18 cellular contexts compared by ENCODE assay signal in the genomic region with DNA sequence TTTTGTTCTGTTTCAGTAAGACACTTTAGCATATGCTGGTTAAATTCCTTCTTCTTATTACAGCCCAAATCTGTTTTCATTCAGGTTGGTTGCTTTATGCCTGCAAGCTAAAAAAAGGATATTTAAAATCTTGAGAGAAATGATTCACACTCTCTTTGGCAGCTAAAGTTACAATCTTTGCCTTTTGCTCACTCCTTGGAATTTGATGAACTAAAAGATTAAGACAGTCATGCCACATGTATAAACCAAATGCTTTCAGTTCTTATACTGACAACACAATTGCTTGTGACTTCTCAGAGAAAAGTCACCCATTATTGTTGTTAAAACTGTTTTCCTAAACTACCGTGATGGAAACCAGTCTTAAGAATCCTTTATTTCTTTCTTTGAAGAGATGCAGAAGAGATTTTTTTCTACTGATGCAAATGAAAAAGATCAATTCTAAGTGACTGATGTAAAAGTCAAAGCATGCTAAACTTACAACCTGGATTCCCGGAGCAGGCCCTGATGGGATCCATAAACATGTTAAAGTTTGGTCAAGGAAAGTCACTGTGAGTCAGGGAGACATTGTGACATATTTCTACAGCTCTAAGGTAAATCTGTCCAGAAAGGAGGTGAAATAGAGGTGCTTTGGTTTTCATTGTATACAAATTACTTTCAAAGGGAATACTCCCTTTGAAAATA.
DNase-seq lines count a peak whose midpoint lies in the region; ATAC-seq, FAIRE-seq and TF ChIP-seq lines count a peak whose summit lies in the region.
"Had no signal": no experiment of that assay in that cellular context is flagged by ENCODE, and none has a peak within 500 bp of the region (broad histone marks: within the 10 kb centered on the region; RNA-seq: fewer than 3 reads in every experiment).

No MANE protein-coding gene starts in this region.

- H3K4me1 ChIP-seq in RWPE2 (ENCODE audit: insufficient read depth, poor library complexity, severe bottlenecking) (peaks cover 26% of the 10 kb centered on the region), trophoblast cell (ENCODE audit: control insufficient read depth in 1 of 2, insufficient read depth in 2 of 2, low read length in 2 of 2) (no peaks in the 10 kb centered on the region)
- H3K4me1 ChIP-seq in effector memory CD4-positive, alpha-beta T cell (ENCODE audit: control insufficient read depth, insufficient read depth, low read length, poor library complexity, severe bottlenecking) = no peaks in the 10 kb centered on the region
- H3K4me1 ChIP-seq: Peyer's patch, upper lobe of right lung had no signal

- H3K14ac ChIP-seq in trophoblast cell (ENCODE audit: low read length) = no peak overlapping the region

- H3K27ac Mint-ChIP-seq in glutamatergic neuron (ENCODE audit: unreplicated experiment) = no peak overlapping the region

- H3K23ac ChIP-seq in trophoblast cell (ENCODE audit: low read length) = no peak overlapping the region

- no peaks in the 10 kb centered on the region for H3K79me2 ChIP-seq in trophoblast cell (ENCODE audit: control insufficient read depth, insufficient read depth, low read length, poor library complexity)

- H2BK5ac ChIP-seq in trophoblast cell (ENCODE audit: low read depth, low read length, poor library complexity) = no peak overlapping the region

- H3K27me3 ChIP-seq in RWPE2 (ENCODE audit: insufficient read depth, poor library complexity, severe bottlenecking) = no peaks in the 10 kb centered on the region
- H3K27me3 ChIP-seq in trophoblast cell (ENCODE audit: insufficient read depth, low read length) = no peaks in the 10 kb centered on the region
- H3K27me3 ChIP-seq in effector memory CD4-positive, alpha-beta T cell (replicated peaks; ENCODE audit: control insufficient read depth, insufficient read depth, low read length, poor library complexity, severe bottlenecking) = no peaks in the 10 kb centered on the region
- H3K27me3 ChIP-seq: Peyer's patch, upper lobe of right lung had no signal

- no peak overlapping the region for H2AFZ ChIP-seq in trophoblast cell (ENCODE audit: insufficient read depth, low read length, poor library complexity)

- peaks cover 11% of the 10 kb centered on the region for H3K4me1 Mint-ChIP-seq in glutamatergic neuron (ENCODE audit: low read depth, unreplicated experiment)

- H3K36me3 ChIP-seq in RWPE2 (ENCODE audit: low read depth) = no peaks in the 10 kb centered on the region
- H3K36me3 ChIP-seq in trophoblast cell (ENCODE audit: control insufficient read depth in 1 of 2, insufficient read depth in 2 of 2, low read length in 2 of 2) = no peaks in the 10 kb centered on the region
- H3K36me3 ChIP-seq in effector memory CD4-positive, alpha-beta T cell (ENCODE audit: control insufficient read depth, insufficient read depth, low read length) = no peaks in the 10 kb centered on the region
- H3K36me3 ChIP-seq: Peyer's patch, upper lobe of right lung had no signal

- TF ChIP-seq CTCF in RWPE2 (IDR thresholded peaks at IDR 0.05; ENCODE audit: poor library complexity, severe bottlenecking) = no peak
- TF ChIP-seq CTCF in fibroblast of mammary gland (conservative IDR thresholded peaks at IDR 0.05; ENCODE audit: control insufficient read depth, insufficient read depth, low read depth, low read length) = no peak
- TF ChIP-seq CTCF in glutamatergic neuron (IDR thresholded peaks at IDR 0.05; ENCODE audit: partially characterized antibody, unreplicated experiment) = no peak

- H3K4ac ChIP-seq in trophoblast cell (ENCODE audit: low read depth, low read length) = no peak overlapping the region

- H4K91ac ChIP-seq in trophoblast cell (ENCODE audit: low read depth, low read length) = no peak overlapping the region

- H3K27me3 Mint-ChIP-seq in glutamatergic neuron (ENCODE audit: unreplicated experiment) = no peaks in the 10 kb centered on the region

- H3K4me2 ChIP-seq in trophoblast cell (ENCODE audit: low read length) = no peak overlapping the region

- no peak overlapping the region for H3K18ac ChIP-seq in trophoblast cell (ENCODE audit: low read length)

- FAIRE-seq in urothelium cell line (lab: Jason Lieb, UNC) = no peak
- FAIRE-seq: K562 had no signal

- DNase-seq in ELR (ENCODE audit: low read depth) = peak; percentile 41
- DNase-seq in RWPE2 (ENCODE audit: low spot score) = no peak
- DNase-seq in fibroblast of mammary gland (ENCODE audit: low read depth) = peak; percentile 0
- DNase-seq in trophoblast cell = peak; percentile 36 to 90
- DNase-seq in effector memory CD4-positive, alpha-beta T cell = no peak
- DNase-seq in urothelium cell line (ENCODE audit: low spot score) = no peak
- no peak for DNase-seq in glutamatergic neuron
- no peak for DNase-seq in SHP77 treated with DMSO at 0.1 percent for 48 hours (lab: John Stamatoyannopoulos, UW)
- DNase-seq: activated CD4-positive, alpha-beta T cell treated with anti-CD3 and anti-CD28 coated beads, Interleukin-2, amount 50 U/mL, for 1 hour; C1 segment of cervical spinal cord; DMS79 treated with DMSO at 0.1 percent for 48 hours; NCI-H1436 treated with DMSO at 0.1 percent for 48 hours; NCI-H446; Peyer's patch; right cardiac atrium; stimulated activated CD4-positive, alpha-beta T cell treated with anti-CD3 and anti-CD28 coated beads, Interleukin-4, amount 100 ng/mL, for 24 hours; upper lobe of right lung had no signal

- H3K4me3 ChIP-seq in RWPE2 (ENCODE audit: severe bottlenecking) = no peak overlapping the region
- no peak overlapping the region for H3K4me3 ChIP-seq in fibroblast of mammary gland (ENCODE audit: control insufficient read depth, low read depth, low read length)
- H3K4me3 ChIP-seq in trophoblast cell (ENCODE audit: low read depth, low read length) = no peak overlapping the region
- no peak overlapping the region for H3K4me3 ChIP-seq in effector memory CD4-positive, alpha-beta T cell (ENCODE audit: insufficient read depth, low read depth, low read length, poor library complexity, severe bottlenecking)
- H3K4me3 ChIP-seq: K562, Peyer's patch, upper lobe of right lung had no signal

- WGBS in trophoblast cell (ENCODE audit: extremely low coverage, insufficient coverage, insufficient read length) = no CpG with 5 or more reads among the region's 2 CpGs

- no peak overlapping the region for H3K9ac ChIP-seq in trophoblast cell (ENCODE audit: low read length)

- no peaks in the 10 kb centered on the region for H3K9me3 ChIP-seq in RWPE2 (ENCODE audit: severe bottlenecking)
- no peaks in the 10 kb centered on the region for H3K9me3 ChIP-seq in trophoblast cell (ENCODE audit: insufficient read depth, low read depth, low read length)
- H3K9me3 ChIP-seq in effector memory CD4-positive, alpha-beta T cell (ENCODE audit: control insufficient read depth, low read length) = no peaks in the 10 kb centered on the region
- H3K9me3 ChIP-seq: upper lobe of right lung had no signal

- no peaks in the 10 kb centered on the region for H3K79me1 ChIP-seq in trophoblast cell (ENCODE audit: low read length)

- H3K9me3 Mint-ChIP-seq in glutamatergic neuron (ENCODE audit: unreplicated experiment) = no peaks in the 10 kb centered on the region

- H4K12ac ChIP-seq in trophoblast cell (ENCODE audit: low read depth, low read length) = no peak overlapping the region

- peak overlapping the region; percentile 78 for H3K27ac ChIP-seq in RWPE2 (ENCODE audit: poor library complexity, severe bottlenecking)
- H3K27ac ChIP-seq in trophoblast cell (ENCODE audit: low read depth, low read length) = no peak overlapping the region
- no peak overlapping the region for H3K27ac ChIP-seq in effector memory CD4-positive, alpha-beta T cell (ENCODE audit: insufficient read depth, low read length, poor library complexity, severe bottlenecking)
- H3K27ac ChIP-seq: Peyer's patch, upper lobe of right lung had no signal

- no peak overlapping the region for H2BK12ac ChIP-seq in trophoblast cell (ENCODE audit: low read length)

- no peak overlapping the region for H2AK5ac ChIP-seq in trophoblast cell (ENCODE audit: low read length)

- H3K36me3 Mint-ChIP-seq in glutamatergic neuron (ENCODE audit: unreplicated experiment) = no peaks in the 10 kb centered on the region

- peak; percentile 95 for ATAC-seq in RWPE2 (ENCODE audit: low read depth)
- ATAC-seq: K562, right cardiac atrium, upper lobe of right lung had no signal

- no peak overlapping the region for H2BK120ac ChIP-seq in trophoblast cell (ENCODE audit: insufficient read depth, low read length, poor library complexity)

- H4K8ac ChIP-seq in trophoblast cell (ENCODE audit: low read depth, low read length) = no peak overlapping the region

- no peak overlapping the region for H3K4me3 Mint-ChIP-seq in glutamatergic neuron (ENCODE audit: unreplicated experiment)

Comparison
In these comparisons a context has a peak if more than half of its experiments do, and no peak if none do; other contexts are left out.
1. DNase-seq: peak in ELR (single experiment), fibroblast of mammary gland (single experiment) and trophoblast cell (2 of 2); none in RWPE2 (single experiment), effector memory CD4-positive, alpha-beta T cell (0 of 3), urothelium cell line (single experiment), glutamatergic neuron (single experiment) and SHP77 treated with DMSO at 0.1 percent for 48 hours (single experiment).